Comparison of ENCODE assay signal across 1 cellular context in genomic region chr1:230160957-230161771, GRCh38.
TF ChIP-seq lines count a peak whose summit lies in the region.

No MANE protein-coding gene starts in this region.

TF ChIP-seq in K562, 482 proteins besides CTCF, POLR2A, EP300 and RAD21 (continued from another document and continues in another):
- no peak for TF ChIP-seq ATF2 (CRISPR knock-in tag; IDR thresholded peaks at IDR 0.05)
- TF ChIP-seq ZNF583 (CRISPR knock-in tag; IDR thresholded peaks at IDR 0.05), result peak; percentile 93
- TF ChIP-seq DEAF1 (CRISPR knock-in tag; IDR thresholded peaks at IDR 0.05), result 0 out of 2 replicates have a peak, but pooled peaks have one; percentile 5
- TF ChIP-seq TSC22D4 (tag; IDR thresholded peaks at IDR 0.05), result no peak
- TF ChIP-seq TOE1 (IDR thresholded peaks at IDR 0.05; ENCODE audit: borderline replicate concordance), result peak; percentile 68; the same call in 1 of the 2 replicates
- no peak for TF ChIP-seq TOE1 (CRISPR knock-in tag; IDR thresholded peaks at IDR 0.05; ENCODE audit: borderline replicate concordance, low read depth)
- no peak for TF ChIP-seq KDM4B (IDR thresholded peaks at IDR 0.05; ENCODE audit: borderline replicate concordance in 2 of 2, low read depth in 1 of 2)
- peak; percentile 8 to 83; a peak in 2 of 4 replicates for TF ChIP-seq FOXK2 (conservative IDR thresholded peaks at IDR 0.05 in 1 of 2, IDR thresholded peaks at IDR 0.05 in 1 of 2; ENCODE audit: low read depth in 2 of 2)
- no peak for TF ChIP-seq ZBTB8A (IDR thresholded peaks at IDR 0.05; ENCODE audit: partially characterized antibody)
- no peak for TF ChIP-seq ARHGAP35 (IDR thresholded peaks at IDR 0.05; ENCODE audit: partially characterized antibody)
- no peak for TF ChIP-seq MCM3 (IDR thresholded peaks at IDR 0.05)
- TF ChIP-seq BRF2 (IDR thresholded peaks at IDR 0.05; ENCODE audit: borderline replicate concordance, insufficient read depth, insufficient read length), result no peak
- no peak for TF ChIP-seq ZNF785 (CRISPR knock-in tag; IDR thresholded peaks at IDR 0.05)
- TF ChIP-seq KDM1A (IDR thresholded peaks at IDR 0.05), result no peak
- no peak for TF ChIP-seq NFIX (CRISPR knock-in tag; IDR thresholded peaks at IDR 0.05; ENCODE audit: low read depth)
- TF ChIP-seq TCF7 (IDR thresholded peaks at IDR 0.05; ENCODE audit: borderline replicate concordance), result no peak
- peak; percentile 84 for TF ChIP-seq NFRKB (IDR thresholded peaks at IDR 0.05; ENCODE audit: low read depth)
- peak; percentile 92 for TF ChIP-seq MITF (IDR thresholded peaks at IDR 0.05)
- TF ChIP-seq RAD51 (IDR thresholded peaks at IDR 0.05; ENCODE audit: borderline replicate concordance, low read depth), result peak; percentile 94
- TF ChIP-seq ZBTB9 (CRISPR knock-in tag; IDR thresholded peaks at IDR 0.05), result peak; percentile 90
- no peak for TF ChIP-seq BDP1 (IDR thresholded peaks at IDR 0.05; ENCODE audit: insufficient read depth, insufficient read length)
- TF ChIP-seq ZNF121 (CRISPR knock-in tag; conservative IDR thresholded peaks at IDR 0.05), result no peak
- TF ChIP-seq ZNF561 (CRISPR knock-in tag; conservative IDR thresholded peaks at IDR 0.05), result no peak
- no peak for TF ChIP-seq ASH1L (IDR thresholded peaks at IDR 0.05; ENCODE audit: borderline replicate concordance, low read depth, partially characterized antibody)
- no peak for TF ChIP-seq RB1 (IDR thresholded peaks at IDR 0.05; ENCODE audit: low read depth)
- 0 out of 2 replicates have a peak, but pooled peaks have one; percentile 83 for TF ChIP-seq CBFB (CRISPR knock-in tag; IDR thresholded peaks at IDR 0.05)
- peak; percentile 70; the same call in 1 of the 2 replicates for TF ChIP-seq PKNOX1 (IDR thresholded peaks at IDR 0.05)
- TF ChIP-seq HOMEZ (CRISPR knock-in tag; IDR thresholded peaks at IDR 0.05), result peak; percentile 88
- no peak for TF ChIP-seq NCOA4 (IDR thresholded peaks at IDR 0.05; ENCODE audit: partially characterized antibody)
- no peak for TF ChIP-seq ZNF551 (CRISPR knock-in tag; IDR thresholded peaks at IDR 0.05)
- TF ChIP-seq ZEB2 (IDR thresholded peaks at IDR 0.05), result 0 out of 2 replicates have a peak, but pooled peaks have one; percentile 15
- TF ChIP-seq CCAR2 (IDR thresholded peaks at IDR 0.05; ENCODE audit: low read depth, low read length), result no peak
- TF ChIP-seq WHSC1 (IDR thresholded peaks at IDR 0.05; ENCODE audit: low read length), result no peak
- no peak for TF ChIP-seq NFE2L1 (tag; IDR thresholded peaks at IDR 0.05; ENCODE audit: borderline replicate concordance, low read depth)
- no peak for TF ChIP-seq TFAM (CRISPR knock-in tag; conservative IDR thresholded peaks at IDR 0.05)
- TF ChIP-seq SIRT6 (IDR thresholded peaks at IDR 0.05; ENCODE audit: low read depth, low read length), result no peak
- no peak for TF ChIP-seq ZNF695 (CRISPR knock-in tag; IDR thresholded peaks at IDR 0.05)
- TF ChIP-seq GABPB2 (CRISPR knock-in tag; conservative IDR thresholded peaks at IDR 0.05), result no peak
- peak; percentile 89; the same call in 1 of the 2 replicates for TF ChIP-seq DMBX1 (CRISPR knock-in tag; IDR thresholded peaks at IDR 0.05; ENCODE audit: borderline replicate concordance)
- no peak for TF ChIP-seq HMGXB4 (CRISPR knock-in tag; IDR thresholded peaks at IDR 0.05)
- TF ChIP-seq ZNF79 (CRISPR knock-in tag; IDR thresholded peaks at IDR 0.05; ENCODE audit: low read depth), result no peak; the same call in 1 of the 2 replicates
- TF ChIP-seq ZNF655 (CRISPR knock-in tag; IDR thresholded peaks at IDR 0.05), result no peak
- no peak for TF ChIP-seq CEBPB (tag; IDR thresholded peaks at IDR 0.05)
